ENCODE assay signal across 26 cellular contexts in the genomic region with DNA sequence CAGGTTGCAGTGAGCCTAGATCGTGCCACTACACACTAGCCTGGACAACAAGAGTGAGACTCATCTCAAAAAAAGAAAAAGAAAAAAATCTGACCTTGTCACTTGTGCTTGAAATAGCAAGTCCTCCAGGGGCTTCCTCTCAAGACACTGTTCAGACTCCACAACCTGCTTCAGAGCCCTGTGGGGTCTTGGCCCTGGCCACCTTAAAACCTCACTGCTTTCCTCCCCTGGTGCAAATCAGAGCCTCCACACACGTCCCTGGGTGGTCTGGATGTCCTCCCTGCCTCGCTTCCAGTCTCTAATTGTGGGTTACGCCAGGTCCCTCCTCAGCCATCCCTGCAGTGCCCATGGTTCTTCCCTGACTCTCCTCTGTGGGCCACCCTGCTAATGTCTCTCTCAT. TPM values are rescaled to one million over a fixed set of nuclear protein-coding genes. Genes with fewer than 3 reads are reported as not detected.
DNase-seq lines count a peak whose midpoint lies in the region; ATAC-seq and TF ChIP-seq lines count a peak whose summit lies in the region.
"Had no signal": no experiment of that assay in that cellular context is flagged by ENCODE, and none has a peak within 500 bp of the region (broad histone marks: within the 10 kb centered on the region; RNA-seq: fewer than 3 reads in every experiment).

No MANE protein-coding gene starts in this region.

- H3K27me3 ChIP-seq in effector memory CD4-positive, alpha-beta T cell (replicated peaks; ENCODE audit: control insufficient read depth, insufficient read depth, low read length, poor library complexity, severe bottlenecking): no peaks in the 10 kb centered on the region
- H3K27me3 ChIP-seq: MG63 had no signal

- H3K36me3 ChIP-seq in effector memory CD4-positive, alpha-beta T cell (ENCODE audit: control insufficient read depth, insufficient read depth, low read length): peaks cover 64% of the 10 kb centered on the region
- H3K36me3 ChIP-seq: MG63 had no signal

- peak overlapping the region; percentile 29 for H3K27ac Mint-ChIP-seq in stimulated activated naive CD8-positive, alpha-beta T cell treated with anti-CD3 and anti-CD28 coated beads, Interleukin-15, Interleukin-2, amounts not matched to agents 100 ng/mL and 50 ng/mL, for 24 hours
- peak overlapping the region; percentile 5 for H3K27ac Mint-ChIP-seq in activated CD4-positive, alpha-beta memory T cell treated with anti-CD3 and anti-CD28 coated beads, Interleukin-2, amount 10 ng/mL, durations not matched to agents 7 days and 5 days
- H3K27ac Mint-ChIP-seq in naive B cell (peak overlapping the region in 4 of 6 donors; percentile 75 to 89 (median 81)), mesothelial cell of epicardium (no peak overlapping the region)
- H3K27ac Mint-ChIP-seq: CD8-positive, alpha-beta T cell; progenitor cell of endocrine pancreas had no signal

- no peaks in the 10 kb centered on the region for H3K9me3 Mint-ChIP-seq in stimulated activated naive CD8-positive, alpha-beta T cell treated with anti-CD3 and anti-CD28 coated beads, Interleukin-15, Interleukin-2, amounts not matched to agents 100 ng/mL and 50 ng/mL, for 24 hours
- H3K9me3 Mint-ChIP-seq in activated CD4-positive, alpha-beta memory T cell treated with anti-CD3 and anti-CD28 coated beads, Interleukin-2, amount 10 ng/mL, durations not matched to agents 7 days and 5 days: no peaks in the 10 kb centered on the region
- H3K9me3 Mint-ChIP-seq in naive B cell (no peaks in the 10 kb centered on the region), mesothelial cell of epicardium (no peaks in the 10 kb centered on the region)
- H3K9me3 Mint-ChIP-seq: CD8-positive, alpha-beta T cell had no signal

- TF ChIP-seq CTCF in mesothelial cell of epicardium (IDR thresholded peaks at IDR 0.05; ENCODE audit: unreplicated experiment): no peak

- POLR2A ChIA-PET in activated CD4-positive, alpha-beta memory T cell treated with anti-CD3 and anti-CD28 coated beads, Interleukin-2, amount 10 ng/mL, durations not matched to agents 7 days and 5 days (lab: Charles Lee): interaction anchor here (6.0 to 6.6 kb wide), 2 partner anchors 9 to 93 kb away, joined by 71 to 109 read pairs; partner anchors contain the start of genes CARMIL2 and CTCF

- no peak overlapping the region for H3K4me3 ChIP-seq in effector memory CD4-positive, alpha-beta T cell (ENCODE audit: insufficient read depth, low read depth, low read length, poor library complexity, severe bottlenecking)
- H3K4me3 ChIP-seq: body of pancreas, K562, left lung, MG63, stomach, tibial nerve had no signal

- peaks cover 16% of the 10 kb centered on the region for H3K4me1 ChIP-seq in effector memory CD4-positive, alpha-beta T cell (ENCODE audit: control insufficient read depth, insufficient read depth, low read length, poor library complexity, severe bottlenecking)

- no peak for ATAC-seq in stimulated activated naive CD8-positive, alpha-beta T cell treated with anti-CD3 and anti-CD28 coated beads, Interleukin-15, Interleukin-2, amounts not matched to agents 100 U/mL and 50 U/mL, for 24 hours
- ATAC-seq in naive B cell (ENCODE audit: low read depth in 2 of 2) (no peak), GM18858 (IDR thresholded peaks at IDR 0.05; ENCODE audit: unreplicated experiment) (no peak)
- ATAC-seq: body of pancreas; CD8-positive, alpha-beta T cell; K562; left lung; sciatic nerve had no signal

- no peak for DNase-seq in stimulated activated naive CD8-positive, alpha-beta T cell treated with anti-CD3 and anti-CD28 coated beads, Interleukin-15, Interleukin-2, amounts not matched to agents 100 U/mL and 50 U/mL, for 24 hours
- DNase-seq in activated CD4-positive, alpha-beta memory T cell treated with anti-CD3 and anti-CD28 coated beads, Interleukin-2, amount 10 ng/mL, durations not matched to agents 7 days and 5 days: no peak
- DNase-seq in naive B cell (no peak), mesothelial cell of epicardium (ENCODE audit: low spot score in 2 of 2, unreplicated experiment in 2 of 2) (no peak)
- no peak for DNase-seq in effector memory CD4-positive, alpha-beta T cell
- DNase-seq: activated naive CD4-positive, alpha-beta T cell; body of pancreas; CD8-positive, alpha-beta T cell; effector CD8-positive, alpha-beta T cell; foreskin fibroblast; GOT3; MG63; midbrain; NCI-H1417 treated with DMSO at 0.1 percent for 48 hours; NCI-H2081 treated with DMSO at 0.1 percent for 48 hours; NCI-H345; NCI-H748 treated with DMSO at 0.1 percent for 48 hours; stimulated activated CD4-positive, alpha-beta T cell treated with anti-CD3 and anti-CD28 coated beads, Interleukin-4, amount 100 ng/mL, for 4 hours; stomach had no signal

- H3K27me3 Mint-ChIP-seq in stimulated activated naive CD8-positive, alpha-beta T cell treated with anti-CD3 and anti-CD28 coated beads, Interleukin-15, Interleukin-2, amounts not matched to agents 100 ng/mL and 50 ng/mL, for 24 hours: no peaks in the 10 kb centered on the region
- H3K27me3 Mint-ChIP-seq in activated CD4-positive, alpha-beta memory T cell treated with anti-CD3 and anti-CD28 coated beads, Interleukin-2, amount 10 ng/mL, durations not matched to agents 7 days and 5 days: no peaks in the 10 kb centered on the region
- H3K27me3 Mint-ChIP-seq in naive B cell: no peaks in the 10 kb centered on the region
- peaks cover 44% of the 10 kb centered on the region for H3K27me3 Mint-ChIP-seq in mesothelial cell of epicardium (ENCODE audit: low read depth)

- no peak overlapping the region for H3K27ac ChIP-seq in effector memory CD4-positive, alpha-beta T cell (ENCODE audit: insufficient read depth, low read length, poor library complexity, severe bottlenecking)
- H3K27ac ChIP-seq: body of pancreas, left lung, stomach, tibial nerve had no signal

- peaks cover 13% of the 10 kb centered on the region for H3K4me1 Mint-ChIP-seq in stimulated activated naive CD8-positive, alpha-beta T cell treated with anti-CD3 and anti-CD28 coated beads, Interleukin-15, Interleukin-2, amounts not matched to agents 100 ng/mL and 50 ng/mL, for 24 hours (ENCODE audit: low read depth)
- H3K4me1 Mint-ChIP-seq in activated CD4-positive, alpha-beta memory T cell treated with anti-CD3 and anti-CD28 coated beads, Interleukin-2, amount 10 ng/mL, durations not matched to agents 7 days and 5 days: peaks cover 26% of the 10 kb centered on the region
- H3K4me1 Mint-ChIP-seq in naive B cell (peaks cover 20 to 36% (median 26%) of the 10 kb centered on the region in 3 donors), mesothelial cell of epicardium (peaks cover 15% of the 10 kb centered on the region)

- CTCF ChIA-PET in activated CD4-positive, alpha-beta memory T cell treated with anti-CD3 and anti-CD28 coated beads, Interleukin-2, amount 10 ng/mL, durations not matched to agents 7 days and 5 days (lab: Charles Lee): no interaction called here

- H3K9me3 ChIP-seq in effector memory CD4-positive, alpha-beta T cell (ENCODE audit: control insufficient read depth, low read length): no peaks in the 10 kb centered on the region
- H3K9me3 ChIP-seq: body of pancreas, left lung, MG63, stomach, tibial nerve had no signal

- no peak overlapping the region for H3K4me3 Mint-ChIP-seq in stimulated activated naive CD8-positive, alpha-beta T cell treated with anti-CD3 and anti-CD28 coated beads, Interleukin-15, Interleukin-2, amounts not matched to agents 100 ng/mL and 50 ng/mL, for 24 hours
- no peak overlapping the region for H3K4me3 Mint-ChIP-seq in activated CD4-positive, alpha-beta memory T cell treated with anti-CD3 and anti-CD28 coated beads, Interleukin-2, amount 10 ng/mL, durations not matched to agents 7 days and 5 days
- H3K4me3 Mint-ChIP-seq in naive B cell: peak overlapping the region in 1 of 8 donors; percentile 26
- H3K4me3 Mint-ChIP-seq in mesothelial cell of epicardium: no peak overlapping the region
- H3K4me3 Mint-ChIP-seq: CD8-positive, alpha-beta T cell had no signal

- H3K36me3 Mint-ChIP-seq in stimulated activated naive CD8-positive, alpha-beta T cell treated with anti-CD3 and anti-CD28 coated beads, Interleukin-15, Interleukin-2, amounts not matched to agents 100 ng/mL and 50 ng/mL, for 24 hours (ENCODE audit: low read depth): peaks cover 23% of the 10 kb centered on the region
- H3K36me3 Mint-ChIP-seq in activated CD4-positive, alpha-beta memory T cell treated with anti-CD3 and anti-CD28 coated beads, Interleukin-2, amount 10 ng/mL, durations not matched to agents 7 days and 5 days (ENCODE audit: low read depth): peaks cover 54% of the 10 kb centered on the region
- H3K36me3 Mint-ChIP-seq in naive B cell: peaks cover 3 to 17% of the 10 kb centered on the region in 2 donors
- no peaks in the 10 kb centered on the region for H3K36me3 Mint-ChIP-seq in mesothelial cell of epicardium

RNA-seq across cellular contexts. Expression of gene ACD, which starts 4.7 kb away (rescaled TPM):
- total RNA-seq in activated CD4-positive, alpha-beta memory T cell treated with anti-CD3 and anti-CD28 coated beads, Interleukin-2, amount 10 ng/mL, durations not matched to agents 7 days and 5 days: 10 to 100 TPM; 43.5 to 44.1 TPM
- 10 to 100 TPM; 31.3 to 52.8 (median 35.5) TPM for polyA plus RNA-seq in naive B cell (ENCODE audit: low read depth in 6 of 6)
- 24.5 to 27.9 TPM (median 25.8 TPM) in 3 replicates for total RNA-seq in mesothelial cell of epicardium

RNA-seq across cellular contexts. Expression of gene PARD6A, which starts 5.4 kb away (rescaled TPM):
- total RNA-seq in activated CD4-positive, alpha-beta memory T cell treated with anti-CD3 and anti-CD28 coated beads, Interleukin-2, amount 10 ng/mL, durations not matched to agents 7 days and 5 days: 10 to 100 TPM; 12.2 to 14.0 TPM
- 10 to 100 TPM; 12.0 to 23.7 (median 16.1) TPM for polyA plus RNA-seq in naive B cell (ENCODE audit: low read depth in 6 of 6)
- 1.9 to 2.2 TPM (median 1.9 TPM) in 3 replicates for total RNA-seq in mesothelial cell of epicardium

RNA-seq across cellular contexts. Expression of gene CARMIL2, which starts 10.4 kb away (rescaled TPM):
- total RNA-seq in activated CD4-positive, alpha-beta memory T cell treated with anti-CD3 and anti-CD28 coated beads, Interleukin-2, amount 10 ng/mL, durations not matched to agents 7 days and 5 days: 100 to 1,000 TPM; 132 to 142 TPM
- polyA plus RNA-seq in naive B cell (ENCODE audit: low read depth in 6 of 6): 10 to 100 TPM in 4 of 6 donors, 1 to 10 TPM in 2; 9.4 to 23.2 (median 14.1) TPM
- 6.7 to 10.2 TPM (median 8.0 TPM) in 3 replicates for total RNA-seq in mesothelial cell of epicardium

RNA-seq across cellular contexts. Expression of gene ENKD1, which starts 11.2 kb away (rescaled TPM):
- total RNA-seq in activated CD4-positive, alpha-beta memory T cell treated with anti-CD3 and anti-CD28 coated beads, Interleukin-2, amount 10 ng/mL, durations not matched to agents 7 days and 5 days: 1 to 10 TPM; 7.4 to 8.1 TPM
- 1 to 10 TPM in 5 of 6 donors, not detected in 1; 1.2 to 2.6 (median 2.2) TPM for polyA plus RNA-seq in naive B cell (ENCODE audit: low read depth in 6 of 6)
- 11.7 to 13.0 TPM (median 12.8 TPM) in 3 replicates for total RNA-seq in mesothelial cell of epicardium

RNA-seq across cellular contexts. Expression of gene C16orf86, which starts 11.3 kb away (rescaled TPM):
- 1 to 10 TPM; 2.9 to 4.3 TPM for total RNA-seq in activated CD4-positive, alpha-beta memory T cell treated with anti-CD3 and anti-CD28 coated beads, Interleukin-2, amount 10 ng/mL, durations not matched to agents 7 days and 5 days
- polyA plus RNA-seq in naive B cell (ENCODE audit: low read depth in 6 of 6): 10 to 100 TPM; 10.3 to 12.5 (median 11.1) TPM
- 1.2 to 2.0 TPM (median 1.8 TPM) in 3 replicates for total RNA-seq in mesothelial cell of epicardium

Comparison
In these comparisons a context has a peak if more than half of its experiments do, and no peak if none do; other contexts are left out.
1. RNA of gene CARMIL2, which starts 10.4 kb away (total RNA-seq): 132 to 142 TPM in activated CD4-positive, alpha-beta memory T cell treated with anti-CD3 and anti-CD28 coated beads, Interleukin-2, amount 10 ng/mL, durations not matched to agents 7 days and 5 days; 6.7 to 10.2 TPM in mesothelial cell of epicardium; every median in the first group is over 10 times any median in the second.